Comparison of ENCODE assay signal across 8 cellular contexts in the genomic region with DNA sequence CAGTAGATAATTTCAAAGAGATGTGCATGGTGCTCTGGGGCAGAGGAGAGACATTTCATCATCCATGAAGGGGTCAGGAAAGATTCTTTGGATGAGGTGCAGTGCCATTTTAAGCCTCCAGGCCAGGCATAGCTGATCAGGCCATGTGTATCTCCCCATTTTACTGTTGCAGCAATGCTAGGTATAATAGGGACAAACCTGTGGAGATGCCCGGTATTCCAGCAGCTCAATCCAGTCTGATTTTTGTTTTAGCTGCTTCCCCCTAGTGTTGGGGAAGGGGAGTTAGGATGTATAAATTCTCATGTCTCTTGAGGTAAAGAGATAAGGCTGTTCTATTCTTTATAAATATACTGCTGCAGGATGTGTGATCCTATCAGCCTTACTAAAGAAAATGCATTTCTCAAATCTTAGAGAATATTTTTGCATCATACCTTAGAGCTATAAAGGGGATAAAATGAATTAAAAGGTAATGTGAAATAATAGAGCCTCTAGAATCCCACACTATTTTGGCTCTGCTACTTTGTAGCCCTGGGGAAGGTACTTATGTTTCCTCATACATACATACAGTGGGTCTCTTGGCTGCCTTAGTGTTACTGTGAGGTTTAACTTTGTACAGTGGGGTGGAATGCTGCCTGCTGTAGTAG. TPM values are rescaled to one million over a fixed set of nuclear protein-coding genes. Genes with fewer than 3 reads are reported as not detected.
DNase-seq lines count a peak whose midpoint lies in the region; ATAC-seq and TF ChIP-seq lines count a peak whose summit lies in the region.

No MANE protein-coding gene starts in this region.

- no peaks in the 10 kb centered on the region for H3K9me3 Mint-ChIP-seq in progenitor cell of endocrine pancreas (ENCODE audit: low read depth)

- peaks cover 24% of the 10 kb centered on the region for H3K4me1 Mint-ChIP-seq in progenitor cell of endocrine pancreas (ENCODE audit: low read depth)

- no peak for TF ChIP-seq POLR2A in erythroblast (IDR thresholded peaks at IDR 0.05; ENCODE audit: low read length)

- peak; percentile 30 for DNase-seq in GM03348 (ENCODE audit: low spot score)
- DNase-seq in NAMALWA (ENCODE audit: low spot score) = peak; percentile 40
- peak; percentile 50 to 64 for DNase-seq in dermis microvascular lymphatic vessel endothelial cell (ENCODE audit: low read depth in 2 of 2)
- DNase-seq in progenitor cell of endocrine pancreas (ENCODE audit: low spot score, unreplicated experiment) = no peak
- DNase-seq in pons (ENCODE audit: low spot score) = no peak
- no peak for DNase-seq in inferior parietal cortex (ENCODE audit: extremely low spot score)
- no peak for DNase-seq in erythroblast (lab: John Stamatoyannopoulos, UW)

- peak overlapping the region; percentile 74 for H3K27ac Mint-ChIP-seq in progenitor cell of endocrine pancreas

- no peak overlapping the region for H3K4me3 Mint-ChIP-seq in progenitor cell of endocrine pancreas (ENCODE audit: low read depth)

- no peaks in the 10 kb centered on the region for H3K27me3 Mint-ChIP-seq in progenitor cell of endocrine pancreas

- ATAC-seq in HG03378 (IDR thresholded peaks at IDR 0.05; ENCODE audit: unreplicated experiment) = no peak

- peak; percentile 70 for TF ChIP-seq CTCF in progenitor cell of endocrine pancreas (IDR thresholded peaks at IDR 0.05; ENCODE audit: unreplicated experiment)

- H3K36me3 Mint-ChIP-seq in progenitor cell of endocrine pancreas (ENCODE audit: insufficient read depth) = peaks cover 33% of the 10 kb centered on the region

RNA-seq across cellular contexts. Expression of a gene that starts 5.2 kb away (rescaled TPM):
- 152 and 154 TPM in 2 replicates for total RNA-seq in dermis microvascular lymphatic vessel endothelial cell
- total RNA-seq in progenitor cell of endocrine pancreas = 175 and 177 TPM in 2 replicates

Comparison
In these comparisons a context has a peak if more than half of its experiments do, and no peak if none do; other contexts are left out.
1. DNase-seq: peak in GM03348 (single experiment), NAMALWA (single experiment) and dermis microvascular lymphatic vessel endothelial cell (2 of 2); none in progenitor cell of endocrine pancreas (single experiment), pons (single experiment), inferior parietal cortex (single experiment) and erythroblast (0 of 2).